In genomic region chr3:197899833-197900478, GRCh38 we compare ENCODE assay signal across 17 cellular contexts.
"Had no signal": no experiment of that assay in that cellular context is flagged by ENCODE, and none has a peak within 500 bp of the region (broad histone marks: within the 10 kb centered on the region; RNA-seq: fewer than 3 reads in every experiment).

No MANE protein-coding gene starts in this region.

- H3K27ac Mint-ChIP-seq: activated CD4-positive, alpha-beta memory T cell treated with anti-CD3 and anti-CD28 coated beads, Interleukin-2, amount 10 ng/mL, durations not matched to agents 7 days and 5 days; activated CD8-positive, alpha-beta memory T cell treated with anti-CD3 and anti-CD28 coated beads, Interleukin-2, amount 10 ng/mL, durations not matched to agents 7 days and 5 days; activated naive CD8-positive, alpha-beta T cell; mesothelial cell of epicardium; nephron progenitor cell; T-helper 2 cell treated with Interferon-gamma antibody and Interleukin-4, amounts not matched to agents 5 μg/mL and 100 μg/mL, for 36 hours had no signal

- H3K4me1 ChIP-seq: gastrocnemius medialis, heart right ventricle, lower lobe of right lung, transverse colon, uterus had no signal

- DNase-seq: activated CD4-positive, alpha-beta memory T cell treated with anti-CD3 and anti-CD28 coated beads, Interleukin-2, amount 10 ng/mL, durations not matched to agents 7 days and 5 days; activated CD4-positive, alpha-beta T cell treated with anti-CD3 and anti-CD28 coated beads for 4 hours; activated CD8-positive, alpha-beta memory T cell treated with anti-CD3 and anti-CD28 coated beads, Interleukin-2, amount 10 ng/mL, durations not matched to agents 7 days and 5 days; erythroblast; gastrocnemius medialis; heart right ventricle; lower lobe of right lung; nephron progenitor cell; occipital lobe; stimulated activated CD4-positive, alpha-beta T cell treated with anti-CD3 and anti-CD28 coated beads, Interleukin-2, amount 100 ng/mL, for 24 hours; stimulated activated naive CD4-positive, alpha-beta T cell treated with Interleukin-2 at 50 U/mL for 16 hours; transverse colon; uterus had no signal

- ATAC-seq: activated CD8-positive, alpha-beta memory T cell treated with anti-CD3 and anti-CD28 coated beads, Interleukin-2, amount 10 ng/mL, durations not matched to agents 7 days and 5 days; gastrocnemius medialis had no signal

- H3K4me1 Mint-ChIP-seq: mesothelial cell of epicardium, nephron progenitor cell had no signal

- H3K27me3 Mint-ChIP-seq: activated CD4-positive, alpha-beta memory T cell treated with anti-CD3 and anti-CD28 coated beads, Interleukin-2, amount 10 ng/mL, durations not matched to agents 7 days and 5 days; activated CD8-positive, alpha-beta memory T cell treated with anti-CD3 and anti-CD28 coated beads, Interleukin-2, amount 10 ng/mL, durations not matched to agents 7 days and 5 days; activated naive CD8-positive, alpha-beta T cell had no signal

- H3K27me3 ChIP-seq: cardiac muscle cell, heart right ventricle, transverse colon, uterus had no signal

- H3K36me3 Mint-ChIP-seq: activated CD8-positive, alpha-beta memory T cell treated with anti-CD3 and anti-CD28 coated beads, Interleukin-2, amount 10 ng/mL, durations not matched to agents 7 days and 5 days had no signal

- H3K4me3 Mint-ChIP-seq: activated CD4-positive, alpha-beta memory T cell treated with anti-CD3 and anti-CD28 coated beads, Interleukin-2, amount 10 ng/mL, durations not matched to agents 7 days and 5 days; activated CD8-positive, alpha-beta memory T cell treated with anti-CD3 and anti-CD28 coated beads, Interleukin-2, amount 10 ng/mL, durations not matched to agents 7 days and 5 days; activated naive CD8-positive, alpha-beta T cell; mesothelial cell of epicardium; nephron progenitor cell; T-helper 2 cell treated with Interferon-gamma antibody and Interleukin-4, amounts not matched to agents 5 μg/mL and 100 μg/mL, for 36 hours had no signal

- H3K27ac ChIP-seq: cardiac muscle cell, gastrocnemius medialis, heart right ventricle, lower lobe of right lung, transverse colon, uterus had no signal

- H3K4me3 ChIP-seq: cardiac muscle cell, gastrocnemius medialis, heart right ventricle, lower lobe of right lung, transverse colon, uterus had no signal

- H3K36me3 ChIP-seq: cardiac muscle cell, gastrocnemius medialis, heart right ventricle, lower lobe of right lung, transverse colon, uterus had no signal

- H3K9me3 ChIP-seq: gastrocnemius medialis, lower lobe of right lung, transverse colon, uterus had no signal

- H3K9me3 Mint-ChIP-seq: activated CD4-positive, alpha-beta memory T cell treated with anti-CD3 and anti-CD28 coated beads, Interleukin-2, amount 10 ng/mL, durations not matched to agents 7 days and 5 days; T-helper 2 cell treated with Interferon-gamma antibody and Interleukin-4, amounts not matched to agents 5 μg/mL and 100 μg/mL, for 36 hours had no signal
